ENCODE assay signal across 14 cellular contexts in the genomic region with DNA sequence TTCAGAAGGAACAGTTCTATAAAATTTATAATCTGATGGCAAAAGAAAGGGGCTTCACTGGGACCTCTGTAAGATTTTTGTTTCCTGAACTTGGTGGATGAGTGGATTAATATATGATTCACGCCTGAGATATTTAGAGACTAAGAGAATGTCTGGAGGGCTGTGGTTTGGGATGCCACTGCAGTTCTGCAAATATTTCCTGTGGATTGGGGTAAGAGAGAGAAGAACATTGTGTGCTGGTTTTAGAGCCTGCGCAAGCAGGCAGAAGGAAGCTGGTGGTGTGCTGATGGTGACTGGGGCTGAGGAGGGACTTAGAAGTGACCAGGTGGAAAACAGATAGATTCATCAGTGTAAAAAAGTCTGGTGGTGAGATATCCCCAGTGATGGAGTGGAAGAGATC.
DNase-seq lines count a peak whose midpoint lies in the region; ATAC-seq and TF ChIP-seq lines count a peak whose summit lies in the region.
"Had no signal": no experiment of that assay in that cellular context is flagged by ENCODE, and none has a peak within 500 bp of the region (broad histone marks: within the 10 kb centered on the region; RNA-seq: fewer than 3 reads in every experiment).

No MANE protein-coding gene starts in this region.

- H3K9ac ChIP-seq in colonic mucosa (ENCODE audit: low read depth in 2 of 2, low read length in 2 of 2) = no peak overlapping the region

- H3K27ac ChIP-seq in left lung = no peak overlapping the region
- H3K27ac ChIP-seq in colonic mucosa = no peak overlapping the region
- H3K27ac ChIP-seq: transverse colon had no signal

- H3K36me3 ChIP-seq in left lung (no peaks in the 10 kb centered on the region), colonic mucosa (no peaks in the 10 kb centered on the region)
- H3K36me3 ChIP-seq: transverse colon had no signal

- intact Hi-C loops in left lung (cut with DNase I) (no loop called here), colonic mucosa (cut with DNase I) (no loop called here)

- H3K27ac Mint-ChIP-seq in chondrocyte (ENCODE audit: unreplicated experiment) = peak overlapping the region; percentile 96
- H3K27ac Mint-ChIP-seq: CD4-positive, CD25-positive, alpha-beta regulatory T cell; T-helper 1 cell treated with Interleukin-12 subunit alpha and Interleukin-12 subunit beta and Interleukin-4 antibody, amounts not matched to agents 30 μg/mL and 1 μg/mL, for 36 hours had no signal

- H3K36me3 Mint-ChIP-seq in chondrocyte (ENCODE audit: low read depth) = peaks cover 17% of the 10 kb centered on the region

- in situ Hi-C loops in ACHN (cut with HindIII; ENCODE audit: low pct_ligation_motif_present, low pct_unique_long_range_greater_than_20kb, low sequenced_read_pairs) = no loop called here

- H3K4me1 ChIP-seq in left lung (no peaks in the 10 kb centered on the region), colonic mucosa (no peaks in the 10 kb centered on the region)

- H3K9me3 Mint-ChIP-seq in chondrocyte (ENCODE audit: low read depth) = no peaks in the 10 kb centered on the region
- H3K9me3 Mint-ChIP-seq: CD4-positive, CD25-positive, alpha-beta regulatory T cell; central memory CD8-positive, alpha-beta T cell; neural crest cell; T-helper 1 cell treated with Interleukin-12 subunit alpha and Interleukin-12 subunit beta and Interleukin-4 antibody, amounts not matched to agents 30 μg/mL and 1 μg/mL, for 36 hours had no signal

- H3K4me1 Mint-ChIP-seq in chondrocyte (ENCODE audit: low read depth) = peaks cover 70% of the 10 kb centered on the region
- H3K4me1 Mint-ChIP-seq: CD4-positive, CD25-positive, alpha-beta regulatory T cell; central memory CD8-positive, alpha-beta T cell; neural crest cell had no signal

- no peak for TF ChIP-seq CTCF in chondrocyte (IDR thresholded peaks at IDR 0.05)
- no peak for TF ChIP-seq CTCF in left lung (IDR thresholded peaks at IDR 0.05)
- TF ChIP-seq CTCF in colonic mucosa (IDR thresholded peaks at IDR 0.05) = no peak

- H3K4me3 ChIP-seq in left lung (no peak overlapping the region), colonic mucosa (no peak overlapping the region)
- H3K4me3 ChIP-seq: transverse colon had no signal

- H3K27me3 Mint-ChIP-seq in chondrocyte (ENCODE audit: low read depth) = no peaks in the 10 kb centered on the region
- H3K27me3 Mint-ChIP-seq: CD4-positive, CD25-positive, alpha-beta regulatory T cell; central memory CD8-positive, alpha-beta T cell had no signal

- H3K27me3 ChIP-seq in left lung (no peaks in the 10 kb centered on the region), colonic mucosa (no peaks in the 10 kb centered on the region)
- H3K27me3 ChIP-seq: transverse colon had no signal

- DNase-seq in ACHN = peak; percentile 90
- peak; percentile 93 to 94 for DNase-seq in Kasumi-1 (lab: John Stamatoyannopoulos, UW)
- no peak for DNase-seq in chondrocyte (ENCODE audit: low spot score)
- DNase-seq in left lung = no peak
- DNase-seq in SHP77 treated with DMSO at 0.1 percent for 48 hours (lab: John Stamatoyannopoulos, UW) = no peak
- no peak for DNase-seq in colonic mucosa
- DNase-seq in COLO668 (lab: John Stamatoyannopoulos, UW; ENCODE audit: unreplicated experiment) = no peak
- DNase-seq: CD4-positive, CD25-positive, alpha-beta regulatory T cell; NCI-H526; transverse colon had no signal

- H3K9me3 ChIP-seq in left lung (peaks cover 0 to 7% of the 10 kb centered on the region in 2 donors), colonic mucosa (no peaks in the 10 kb centered on the region)
- H3K9me3 ChIP-seq: transverse colon had no signal

- ATAC-seq in left lung (peak; percentile 37), HG03097 (IDR thresholded peaks at IDR 0.05; ENCODE audit: low FRiP score, unreplicated experiment) (no peak)

- H3K4me3 Mint-ChIP-seq in chondrocyte (ENCODE audit: unreplicated experiment) = peak overlapping the region; percentile 3
- H3K4me3 Mint-ChIP-seq: CD4-positive, CD25-positive, alpha-beta regulatory T cell; central memory CD8-positive, alpha-beta T cell; neural crest cell; T-helper 1 cell treated with Interleukin-12 subunit alpha and Interleukin-12 subunit beta and Interleukin-4 antibody, amounts not matched to agents 30 μg/mL and 1 μg/mL, for 36 hours had no signal

Comparison
In these comparisons a context has a peak if more than half of its experiments do, and no peak if none do; other contexts are left out.
1. DNase-seq: peak in ACHN (single experiment) and Kasumi-1 (2 of 2); none in chondrocyte (single experiment), left lung (0 of 2), SHP77 treated with DMSO at 0.1 percent for 48 hours (single experiment), colonic mucosa (single experiment) and COLO668 (single experiment).